In genomic region chr12:25250744-25251730, GRCh38 we compare ENCODE assay signal across 8 cellular contexts. TPM values are rescaled to one million over a fixed set of nuclear protein-coding genes. Genes with fewer than 3 reads are reported as not detected.
DNase-seq lines count a peak whose midpoint lies in the region; ATAC-seq lines count a peak whose summit lies in the region.

Gene KRAS, minus strand, starts transcription at chr12:25250929.

- CTCF ChIA-PET in activated CD4-positive, alpha-beta T cell treated with anti-CD3 and anti-CD28 coated beads, Interleukin-2, amount 10 ng/mL, durations not matched to agents 7 days and 5 days (lab: Charles Lee) = interaction anchor here (0.6 to 1.4 kb wide), 2 partner anchors 10 to 93 kb away, joined by 3 to 4 read pairs; no protein-coding TSS in a partner anchor

- peaks cover 19 to 39% (median 30%) of the 10 kb centered on the region in 10 experiments for H3K4me1 ChIP-seq in BLaER1 treated with 17β-estradiol and CSF1 and Interleukin-3, amounts not matched to agents 10 nM and 100 nM

- peaks cover 0 to 31% (median 20%) of the 10 kb centered on the region in 11 experiments; a peak in 19 of 22 replicates for H3K36me3 ChIP-seq in BLaER1 treated with 17β-estradiol and CSF1 and Interleukin-3, amounts not matched to agents 10 nM and 100 nM

- peak within 1 kb of the TSS; percentile 66 to 95 (median 85) for H3K4me3 ChIP-seq in BLaER1 treated with 17β-estradiol and CSF1 and Interleukin-3, amounts not matched to agents 10 nM and 100 nM

- no peaks in the 10 kb centered on the region for H3K9me3 Mint-ChIP-seq in activated CD4-positive, alpha-beta T cell treated with anti-CD3 and anti-CD28 coated beads, Interleukin-2, amount 10 ng/mL, durations not matched to agents 7 days and 5 days

- peaks cover 0 to 9% (median 3%) of the 10 kb centered on the region in 11 experiments; a peak in 7 of 22 replicates for H3K9me3 ChIP-seq in BLaER1 treated with 17β-estradiol and CSF1 and Interleukin-3, amounts not matched to agents 10 nM and 100 nM (replicated peaks in 1 of 11)

- peak within 1 kb of the TSS; percentile 92 for H3K27ac Mint-ChIP-seq in activated CD4-positive, alpha-beta T cell treated with anti-CD3 and anti-CD28 coated beads, Interleukin-2, amount 10 ng/mL, durations not matched to agents 7 days and 5 days

- DNase-seq in NCI-H526 treated with DMSO at 0.1 percent for 48 hours (lab: John Stamatoyannopoulos, UW) (peak; percentile 94), cortex of kidney (lab: John Stamatoyannopoulos, UW) (peak; percentile 63), left kidney (ENCODE audit: low read depth, low spot score) (peak; percentile 99)
- DNase-seq in activated CD4-positive, alpha-beta T cell treated with anti-CD3 and anti-CD28 coated beads, Interleukin-2, amount 10 ng/mL, durations not matched to agents 7 days and 5 days = peak; percentile 91
- peak; percentile 86 for DNase-seq in stimulated activated CD4-positive, alpha-beta T cell treated with anti-CD3 and anti-CD28 coated beads, Interleukin-1b, Interleukin-23, amount 100 ng/mL, for 48 hours

- peaks cover 18% of the 10 kb centered on the region for H3K36me3 Mint-ChIP-seq in activated CD4-positive, alpha-beta T cell treated with anti-CD3 and anti-CD28 coated beads, Interleukin-2, amount 10 ng/mL, durations not matched to agents 7 days and 5 days (ENCODE audit: low read depth)

- peaks cover 10 to 37% (median 26%) of the 10 kb centered on the region in 11 experiments; a peak in 18 of 22 replicates for H4K20me1 ChIP-seq in BLaER1 treated with 17β-estradiol and CSF1 and Interleukin-3, amounts not matched to agents 10 nM and 100 nM

- H3K4me2 ChIP-seq in BLaER1 treated with 17β-estradiol and CSF1 and Interleukin-3, amounts not matched to agents 10 nM and 100 nM = peak within 1 kb of the TSS; percentile 79 to 94 (median 89)

- peak within 1 kb of the TSS; percentile 86 for H3K4me3 Mint-ChIP-seq in activated CD4-positive, alpha-beta T cell treated with anti-CD3 and anti-CD28 coated beads, Interleukin-2, amount 10 ng/mL, durations not matched to agents 7 days and 5 days

- H3K27me3 Mint-ChIP-seq in activated CD4-positive, alpha-beta T cell treated with anti-CD3 and anti-CD28 coated beads, Interleukin-2, amount 10 ng/mL, durations not matched to agents 7 days and 5 days = peaks cover 8% of the 10 kb centered on the region

- peaks cover 37% of the 10 kb centered on the region for H3K4me1 Mint-ChIP-seq in activated CD4-positive, alpha-beta T cell treated with anti-CD3 and anti-CD28 coated beads, Interleukin-2, amount 10 ng/mL, durations not matched to agents 7 days and 5 days

- peak within 1 kb of the TSS; percentile 82 to 95 (median 90) for H3K27ac ChIP-seq in BLaER1 treated with 17β-estradiol and CSF1 and Interleukin-3, amounts not matched to agents 10 nM and 100 nM

- no peaks in the 10 kb centered on the region for H3K27me3 ChIP-seq in BLaER1 treated with 17β-estradiol and CSF1 and Interleukin-3, amounts not matched to agents 10 nM and 100 nM

- H3K9ac ChIP-seq in BLaER1 treated with 17β-estradiol and CSF1 and Interleukin-3, amounts not matched to agents 10 nM and 100 nM = peak within 1 kb of the TSS; percentile 88 to 95 (median 94)

- ATAC-seq in GM19351 (IDR thresholded peaks at IDR 0.05; ENCODE audit: unreplicated experiment) (peak; percentile 79), HG03520 (IDR thresholded peaks at IDR 0.05; ENCODE audit: unreplicated experiment) (peak; percentile 76)

- POLR2A ChIA-PET in activated CD4-positive, alpha-beta T cell treated with anti-CD3 and anti-CD28 coated beads, Interleukin-2, amount 10 ng/mL, durations not matched to agents 7 days and 5 days (lab: Charles Lee) = interaction anchor here (0.7 to 1.0 kb wide), 5 partner anchors 41 to 137 kb away, joined by 3 to 10 read pairs (median 6); no protein-coding TSS in a partner anchor

RNA-seq across cellular contexts. Expression of gene KRAS, which starts in this region (rescaled TPM):
- total RNA-seq in activated CD4-positive, alpha-beta T cell treated with anti-CD3 and anti-CD28 coated beads, Interleukin-2, amount 10 ng/mL, durations not matched to agents 7 days and 5 days = 10 to 100 TPM; 32.5 to 34.6 TPM

Comparison
In these comparisons a context has a peak if more than half of its experiments do, and no peak if none do; other contexts are left out.
1. Peak in every context shown above with its lines: DNase-seq, ATAC-seq, H3K4me3 ChIP-seq and H3K27ac ChIP-seq.